8 cellular contexts compared by ENCODE assay signal in the genomic region with DNA sequence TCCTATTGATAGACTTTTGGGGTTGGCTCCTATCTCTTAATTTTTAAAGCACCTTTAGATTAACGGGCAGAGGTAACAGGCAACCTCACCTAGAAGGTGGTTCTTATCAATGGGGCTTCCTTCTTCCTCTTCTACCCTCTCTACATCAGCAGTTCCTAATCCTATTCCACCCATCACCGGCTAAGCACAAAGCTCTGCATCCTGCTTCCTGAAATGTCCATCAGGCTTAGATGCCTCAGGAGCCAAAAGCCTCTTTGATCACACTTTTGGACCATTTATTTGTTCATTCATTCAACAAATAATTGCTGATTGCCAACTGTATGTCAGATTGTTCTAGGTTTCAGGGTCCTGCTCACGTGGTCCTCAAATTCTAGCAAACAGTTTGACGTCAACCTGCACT.
"Had no signal": no experiment of that assay in that cellular context is flagged by ENCODE, and none has a peak within 500 bp of the region (broad histone marks: within the 10 kb centered on the region; RNA-seq: fewer than 3 reads in every experiment).

No MANE protein-coding gene starts in this region.

- H3K36me3 ChIP-seq: HAP-1 had no signal

- H3K4me3 ChIP-seq: GM23248, GM23338, HAP-1 had no signal

- DNase-seq: GM23248, GOT3, H7, H9, HCEC 1CT, HFFc6 had no signal

- H3K4me2 ChIP-seq: GM23338 had no signal

- H2AFZ ChIP-seq: GM23248, GM23338 had no signal

- H3K27ac ChIP-seq: GM23248 had no signal

- H3K4me3 Mint-ChIP-seq: GM23338, H9, HFFc6 had no signal

- H3K9me3 Mint-ChIP-seq: GM23338, H9, HFFc6 had no signal

- H3K9ac ChIP-seq: GM23248 had no signal

- H3K27ac Mint-ChIP-seq: GM23338, H9, HFFc6 had no signal

- H3K9me3 ChIP-seq: HAP-1 had no signal

- H3K4me1 ChIP-seq: HAP-1 had no signal
